Comparison of ENCODE assay signal across 26 cellular contexts in genomic region chr13:25598421-25598820, GRCh38.
DNase-seq lines count a peak whose midpoint lies in the region; FAIRE-seq lines count a peak whose summit lies in the region.
"Had no signal": no experiment of that assay in that cellular context is flagged by ENCODE, and none has a peak within 500 bp of the region (broad histone marks: within the 10 kb centered on the region; RNA-seq: fewer than 3 reads in every experiment).

No MANE protein-coding gene starts in this region.

- FAIRE-seq in endometrium (lab: Jason Lieb, UNC): peak; percentile 37
- FAIRE-seq: A204.1, A549, D721Med had no signal

- peak; percentile 11 for DNase-seq in NCI-H1048 (lab: John Stamatoyannopoulos, UW)
- DNase-seq in DMS79 (lab: John Stamatoyannopoulos, UW): no peak
- no peak for DNase-seq in NCI-H2227 (lab: John Stamatoyannopoulos, UW; ENCODE audit: unreplicated experiment)
- DNase-seq: 8988T; ACHN; AML-193; BE2C; C1 segment of cervical spinal cord; Caco-2; Calu3; CD4-positive, alpha-beta memory T cell; CD4-positive, alpha-beta T cell; CD4-positive, CD25-positive, alpha-beta regulatory T cell; CD8-positive, alpha-beta memory T cell; CD8-positive, alpha-beta T cell; COR-L47; DMS 273 treated with DMSO at 0.1 percent for 48 hours; DMS153; DMS53; DMS79 treated with DMSO at 0.1 percent for 48 hours; DND-41; EL had no signal
